24 cellular contexts compared by ENCODE assay signal in the genomic region with DNA sequence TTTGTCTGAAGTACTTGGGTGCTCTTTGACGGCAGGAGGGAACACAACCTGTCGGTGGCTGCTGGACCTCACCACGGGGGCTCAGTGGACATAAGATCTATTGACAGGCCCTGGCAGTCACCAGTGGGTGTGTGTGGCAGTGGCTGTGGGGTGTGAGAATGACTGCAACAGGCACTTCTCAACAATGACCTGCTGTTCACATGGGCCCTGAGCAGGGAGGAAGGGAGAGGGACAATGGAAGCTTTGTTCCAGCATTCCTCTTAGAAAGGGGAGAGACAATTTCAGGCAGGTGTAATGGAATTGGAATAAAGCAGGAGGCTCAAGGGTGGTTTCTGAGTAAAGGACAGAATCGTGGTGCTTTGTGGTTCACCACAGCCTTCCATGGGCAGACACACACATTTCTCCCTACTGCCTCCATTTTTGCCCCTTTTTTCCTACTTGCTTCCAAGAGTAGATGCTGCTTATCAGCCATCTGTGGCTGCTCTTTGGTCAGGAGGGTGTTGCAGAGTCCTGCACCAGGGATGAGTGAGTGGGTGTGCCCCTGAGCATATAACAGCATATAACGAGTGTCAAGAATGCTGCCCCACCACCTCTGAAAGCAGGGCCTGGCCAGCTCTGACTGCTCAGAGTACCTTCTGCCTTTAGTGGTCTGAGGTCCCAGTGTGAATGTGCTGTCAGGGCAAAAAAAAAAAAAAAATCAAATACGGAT.
DNase-seq lines count a peak whose midpoint lies in the region; ATAC-seq, FAIRE-seq and TF ChIP-seq lines count a peak whose summit lies in the region.
"Had no signal": no experiment of that assay in that cellular context is flagged by ENCODE, and none has a peak within 500 bp of the region (broad histone marks: within the 10 kb centered on the region; RNA-seq: fewer than 3 reads in every experiment).

No MANE protein-coding gene starts in this region.

- ATAC-seq in GM19463 (IDR thresholded peaks at IDR 0.05; ENCODE audit: unreplicated experiment) (no peak), HG02885 (IDR thresholded peaks at IDR 0.05; ENCODE audit: poor library complexity, unreplicated experiment) (no peak)

- H3K36me3 ChIP-seq in Caco-2 (ENCODE audit: control insufficient read depth, insufficient read depth, low read length) (no peaks in the 10 kb centered on the region), bronchial epithelial cell (ENCODE audit: control insufficient read depth, insufficient read depth, low read length) (no peaks in the 10 kb centered on the region)
- H3K36me3 ChIP-seq: cardiac muscle cell, WERI-Rb-1 had no signal

- intact Hi-C loops in Caco-2 (cut with micrococcal nuclease; ENCODE audit: unreplicated experiment) = no loop called here

- POLR2A ChIA-PET in Caco-2 (lab: Charles Lee) = no interaction called here

- TF ChIP-seq CTCF in Caco-2 (IDR thresholded peaks at IDR 0.05; ENCODE audit: insufficient read depth in 1 of 2, low read depth in 1 of 2, low read length in 1 of 2, severe bottlenecking in 1 of 2, unreplicated experiment in 1 of 2) (no peak), bronchial epithelial cell (IDR thresholded peaks at IDR 0.05; ENCODE audit: insufficient read depth, low read length, severe bottlenecking) (no peak), chondrocyte (IDR thresholded peaks at IDR 0.05) (no peak)

- CTCF ChIA-PET in Caco-2 (lab: Charles Lee) = no interaction called here

- no peak overlapping the region for H3K27ac Mint-ChIP-seq in Caco-2 (ENCODE audit: unreplicated experiment)
- H3K27ac Mint-ChIP-seq in chondrocyte (ENCODE audit: unreplicated experiment) = no peak overlapping the region
- H3K27ac Mint-ChIP-seq: CD14-positive monocyte; IgD-negative memory B cell; T-helper 1 cell treated with Interleukin-12 subunit alpha and Interleukin-12 subunit beta and Interleukin-4 antibody, amounts not matched to agents 30 μg/mL and 1 μg/mL, for 36 hours had no signal

- H3K4me1 Mint-ChIP-seq in Caco-2 (ENCODE audit: low read depth, unreplicated experiment) (no peaks in the 10 kb centered on the region), chondrocyte (ENCODE audit: low read depth) (peaks cover 7% of the 10 kb centered on the region)
- H3K4me1 Mint-ChIP-seq: CD14-positive monocyte had no signal

- no peaks in the 10 kb centered on the region for H3K27me3 ChIP-seq in Caco-2 (replicated peaks; ENCODE audit: control insufficient read depth, insufficient read depth, low read length)
- H3K27me3 ChIP-seq in bronchial epithelial cell (ENCODE audit: control insufficient read depth, insufficient read depth, low read length) = no peaks in the 10 kb centered on the region
- H3K27me3 ChIP-seq: cardiac muscle cell had no signal

- no peaks in the 10 kb centered on the region for H3K9me3 ChIP-seq in Caco-2

- H3K27me3 Mint-ChIP-seq in Caco-2 (ENCODE audit: insufficient read depth, unreplicated experiment) = no peaks in the 10 kb centered on the region
- peaks cover 14% of the 10 kb centered on the region for H3K27me3 Mint-ChIP-seq in chondrocyte (ENCODE audit: low read depth)

- H3K36me3 Mint-ChIP-seq in Caco-2 (ENCODE audit: insufficient read depth, unreplicated experiment) = no peaks in the 10 kb centered on the region
- H3K36me3 Mint-ChIP-seq in chondrocyte (ENCODE audit: low read depth) = no peaks in the 10 kb centered on the region
- H3K36me3 Mint-ChIP-seq: CD14-positive monocyte, IgD-negative memory B cell had no signal

- BruUV-seq in Caco-2 (replicated peaks; lab: Mats Ljungman, UMichigan) = no TSS peak

- DNase-seq in Caco-2 (peak; percentile 7 to 43), NCI-H146 treated with DMSO at 0.1 percent for 48 hours (lab: John Stamatoyannopoulos, UW; ENCODE audit: unreplicated experiment) (peak; percentile 65), bronchial epithelial cell (ENCODE audit: low read depth) (peak; percentile 25), myocyte (ENCODE audit: low read depth) (peak; percentile 12), chondrocyte (ENCODE audit: low spot score) (no peak), AG20443 (ENCODE audit: low spot score) (no peak)
- DNase-seq: activated CD8-positive, alpha-beta memory T cell treated with anti-CD3 and anti-CD28 coated beads, Interleukin-2, amount 50 U/mL, for 48 hours; activated effector memory CD4-positive, alpha-beta T cell treated with Interleukin-2 at 50 U/mL for 16 hours; dorsolateral prefrontal cortex; HCEC 1CT; MM.1S; NCI-H1930; NCI-H446 treated with DMSO at 0.1 percent for 48 hours; SHP77; stimulated activated CD4-positive, alpha-beta T cell treated with anti-CD3 and anti-CD28 coated beads, Interleukin-4, amount 100 ng/mL, for 1 hour; substantia nigra; WERI-Rb-1 had no signal

- H3K9me3 Mint-ChIP-seq in Caco-2 (ENCODE audit: unreplicated experiment) (no peaks in the 10 kb centered on the region), chondrocyte (ENCODE audit: low read depth) (no peaks in the 10 kb centered on the region)
- H3K9me3 Mint-ChIP-seq: CD14-positive monocyte; IgD-negative memory B cell; T-helper 1 cell treated with Interleukin-12 subunit alpha and Interleukin-12 subunit beta and Interleukin-4 antibody, amounts not matched to agents 30 μg/mL and 1 μg/mL, for 36 hours had no signal

- no peaks in the 10 kb centered on the region for H3K4me1 ChIP-seq in Caco-2

- H3K4me3 ChIP-seq in Caco-2 (ENCODE audit: low read depth, low read length) (no peak overlapping the region), bronchial epithelial cell (ENCODE audit: low read depth, low read length) (no peak overlapping the region)
- H3K4me3 ChIP-seq: cardiac muscle cell, dorsolateral prefrontal cortex had no signal

- no peak for FAIRE-seq in bronchial epithelial cell (lab: Jason Lieb, UNC)
- FAIRE-seq: GM12892 had no signal

- no peak overlapping the region for H3K4me3 Mint-ChIP-seq in Caco-2 (ENCODE audit: unreplicated experiment)
- H3K4me3 Mint-ChIP-seq in chondrocyte (ENCODE audit: unreplicated experiment) = no peak overlapping the region
- H3K4me3 Mint-ChIP-seq: CD14-positive monocyte; IgD-negative memory B cell; T-helper 1 cell treated with Interleukin-12 subunit alpha and Interleukin-12 subunit beta and Interleukin-4 antibody, amounts not matched to agents 30 μg/mL and 1 μg/mL, for 36 hours had no signal

Comparison
In these comparisons a context has a peak if more than half of its experiments do, and no peak if none do; other contexts are left out.
1. DNase-seq: peak in Caco-2 (2 of 2), NCI-H146 treated with DMSO at 0.1 percent for 48 hours (single experiment), bronchial epithelial cell (single experiment) and myocyte (single experiment); none in chondrocyte (single experiment) and AG20443 (single experiment).